ENCODE assay signal across 22 cellular contexts in genomic region chr11:70509476-70509875, GRCh38.
"Had no signal": no experiment of that assay in that cellular context is flagged by ENCODE, and none has a peak within 500 bp of the region (broad histone marks: within the 10 kb centered on the region; RNA-seq: fewer than 3 reads in every experiment).

No MANE protein-coding gene starts in this region.

- H3K4me1 ChIP-seq: parathyroid adenoma, stomach, suprapubic skin, tibial nerve, uterus had no signal

- H3K9me3 ChIP-seq: uterus had no signal

- H3K27ac ChIP-seq: neutrophil, parathyroid adenoma, stomach, suprapubic skin, tibial nerve, uterus had no signal

- DNase-seq: activated CD4-positive, alpha-beta T cell treated with anti-CD3 and anti-CD28 coated beads for 4 hours; activated CD4-positive, alpha-beta T cell treated with anti-CD3 and anti-CD28 coated beads, Interleukin-2, amount 50 U/mL, for 48 hours; activated CD4-positive, CD25-positive, alpha-beta regulatory T cell; activated naive CD4-positive, alpha-beta T cell treated with Interleukin-2 at 50 U/mL for 16 hours; activated naive CD8-positive, alpha-beta T cell treated with anti-CD3 and anti-CD28 coated beads for 36 hours; activated T-cell treated with anti-CD3 and anti-CD28 coated beads, Interleukin-2, amount 50 U/mL, for 48 hours; cerebellar nuclear complex; cortex of kidney; kidney glomerular epithelial cell; midbrain; natural killer cell; small intestine; stimulated activated CD4-positive, alpha-beta T cell treated with anti-CD3 and anti-CD28 coated beads, Interleukin-15, amount 100 ng/mL, for 24 hours; stomach; T1000; uterus had no signal

- ATAC-seq: natural killer cell; sciatic nerve; stimulated activated memory B cell treated with anti-CD40 and anti-IgM and Interleukin-4, amounts not matched to agents 10 μg/mL and 1 μg/mL and 100 μg/mL, for 72 hours had no signal

- H3K27me3 ChIP-seq: tibial nerve, uterus had no signal

- H3K36me3 ChIP-seq: neutrophil, stomach, suprapubic skin, tibial nerve, uterus had no signal

- H3K4me3 ChIP-seq: stomach, suprapubic skin, tibial nerve, uterus had no signal
